In genomic region chr6:43229803-43230239, GRCh38 we compare ENCODE assay signal across 9 cellular contexts. TPM values are rescaled to one million over a fixed set of nuclear protein-coding genes. Genes with fewer than 3 reads are reported as not detected.
A peak's percentile ranks its signal among the peaks of the same experiment; 100 is the strongest.
DNase-seq lines count a peak whose midpoint lies in the region; ATAC-seq and TF ChIP-seq lines count a peak whose summit lies in the region.
"Had no signal": no experiment of that assay in that cellular context is flagged by ENCODE, and none has a peak within 500 bp of the region (broad histone marks: within the 10 kb centered on the region; RNA-seq: fewer than 3 reads in every experiment).

No MANE protein-coding gene starts in this region.

- ATAC-seq in CD4-positive, CD25-positive, alpha-beta regulatory T cell (ENCODE audit: low read depth in 2 of 2): no peak
- no peak for ATAC-seq in GM21619 (IDR thresholded peaks at IDR 0.05; ENCODE audit: unreplicated experiment)

- no peak for DNase-seq in CD4-positive, CD25-positive, alpha-beta regulatory T cell
- DNase-seq in MG63 (no peak), dorsolateral prefrontal cortex (no peak), NCI-H2029 treated with DMSO at 0.1 percent for 48 hours (lab: John Stamatoyannopoulos, UW) (no peak), GM20000 (ENCODE audit: low spot score) (no peak), NCI-H187 (lab: John Stamatoyannopoulos, UW) (no peak)
- DNase-seq: NCI-H524 treated with DMSO at 0.1 percent for 48 hours had no signal

- no peaks in the 10 kb centered on the region for H3K27me3 ChIP-seq in CD4-positive, CD25-positive, alpha-beta regulatory T cell (ENCODE audit: control insufficient read depth, insufficient read depth, low read length)
- no peaks in the 10 kb centered on the region for H3K27me3 ChIP-seq in MG63
- H3K27me3 ChIP-seq in dorsolateral prefrontal cortex: no peaks in the 10 kb centered on the region
- H3K27me3 ChIP-seq in neutrophil: peaks cover 48% of the 10 kb centered on the region

- intact Hi-C loops in dorsolateral prefrontal cortex (cut with DNase I): loop anchor here (2.0 to 5.0 kb wide), 4 partner anchors 15 to 137 kb away; partner anchors contain the start of genes CUL9 (in 1 of the 2), SRF (in 1 of the 2) and ZNF318 (in 1 of the 2)

- H3K4me1 Mint-ChIP-seq in CD4-positive, CD25-positive, alpha-beta regulatory T cell: peaks cover 8 to 51% (median 28%) of the 10 kb centered on the region in 4 donors

- H3K4me1 ChIP-seq in CD4-positive, CD25-positive, alpha-beta regulatory T cell (ENCODE audit: control insufficient read depth, insufficient read depth, low read length, poor library complexity, severe bottlenecking): peaks cover 28% of the 10 kb centered on the region
- peaks cover 7 to 11% of the 10 kb centered on the region in 2 experiments for H3K4me1 ChIP-seq in neutrophil (ENCODE audit: control insufficient read depth in 1 of 2, insufficient read depth in 1 of 2, low read depth in 1 of 2, low read length in 1 of 2)

- H3K9me3 Mint-ChIP-seq in CD4-positive, CD25-positive, alpha-beta regulatory T cell: peaks cover 0 to 1% (median 0%) of the 10 kb centered on the region in 7 donors

- peak overlapping the region; percentile 77 to 96 (median 93) for H3K27ac Mint-ChIP-seq in CD4-positive, CD25-positive, alpha-beta regulatory T cell

- H3K9me3 ChIP-seq in CD4-positive, CD25-positive, alpha-beta regulatory T cell (ENCODE audit: control insufficient read depth in 2 of 2, low read length in 2 of 2): no peaks in the 10 kb centered on the region
- H3K9me3 ChIP-seq in MG63 (no peaks in the 10 kb centered on the region), neutrophil (no peaks in the 10 kb centered on the region)

- TF ChIP-seq CTCF in dorsolateral prefrontal cortex (IDR thresholded peaks at IDR 0.05 in 54 of 56, conservative IDR thresholded peaks at IDR 0.05 in 2 of 56; ENCODE audit: low read depth in 1 of 56, partially characterized antibody in 56 of 56): no peak
- TF ChIP-seq CTCF in neutrophil (IDR thresholded peaks at IDR 0.05): no peak
- no peak for TF ChIP-seq CTCF in GM20000 (IDR thresholded peaks at IDR 0.05; ENCODE audit: extremely low read depth, missing control alignments)

- H3K36me3 Mint-ChIP-seq in CD4-positive, CD25-positive, alpha-beta regulatory T cell: peaks cover 4% of the 10 kb centered on the region

- H3K27ac ChIP-seq in CD4-positive, CD25-positive, alpha-beta regulatory T cell (ENCODE audit: insufficient read depth, low read length, poor library complexity, severe bottlenecking): peak overlapping the region; percentile 71
- H3K27ac ChIP-seq in dorsolateral prefrontal cortex (peak overlapping the region in 31 of 59 donors; percentile 0 to 83 (median 65)), neutrophil (no peak overlapping the region)

- H3K36me3 ChIP-seq in CD4-positive, CD25-positive, alpha-beta regulatory T cell (ENCODE audit: control insufficient read depth, insufficient read depth, low read length): no peaks in the 10 kb centered on the region
- H3K36me3 ChIP-seq in MG63: peaks cover 3% of the 10 kb centered on the region
- peaks cover 4% of the 10 kb centered on the region for H3K36me3 ChIP-seq in neutrophil

- peak overlapping the region; percentile 86 to 95 (median 92) for H3K4me3 Mint-ChIP-seq in CD4-positive, CD25-positive, alpha-beta regulatory T cell

- H3K27me3 Mint-ChIP-seq in CD4-positive, CD25-positive, alpha-beta regulatory T cell: peaks cover 20% of the 10 kb centered on the region

- peak overlapping the region; percentile 47 for H3K4me3 ChIP-seq in CD4-positive, CD25-positive, alpha-beta regulatory T cell (ENCODE audit: low read depth, low read length)
- H3K4me3 ChIP-seq in MG63: peak overlapping the region; percentile 53
- H3K4me3 ChIP-seq in dorsolateral prefrontal cortex: peak overlapping the region in 57 of 59 donors; percentile 43 to 84 (median 72)
- H3K4me3 ChIP-seq in neutrophil (ENCODE audit: low read depth in 1 of 2, low read length in 1 of 2): peak overlapping the region; percentile 57 to 61

RNA-seq across cellular contexts. Expression of gene DNPH1, which starts 0.5 kb away (rescaled TPM):
- 36.6 TPM for total RNA-seq in CD4-positive, CD25-positive, alpha-beta regulatory T cell
- polyA plus RNA-seq in CD4-positive, CD25-positive, alpha-beta regulatory T cell: 100 to 1,000 TPM; 190 to 234 (median 206) TPM
- total RNA-seq in MG63 (2014; rRNA removed; shearing (Covaris generic); ENCODE audit: low replicate concordance): 30.8 and 43.0 TPM in 2 replicates
- total RNA-seq in dorsolateral prefrontal cortex: 10 to 100 TPM; 18.4 to 54.6 (median 31.2) TPM

RNA-seq across cellular contexts. Expression of gene TTBK1, which starts 13.5 kb away (rescaled TPM):
- 0.22 TPM for total RNA-seq in CD4-positive, CD25-positive, alpha-beta regulatory T cell
- not detected for polyA plus RNA-seq in CD4-positive, CD25-positive, alpha-beta regulatory T cell
- not detected in 2 replicates for total RNA-seq in MG63 (2014; rRNA removed; shearing (Covaris generic); ENCODE audit: low replicate concordance)
- 10 to 100 TPM; 37.5 to 77.7 (median 63.5) TPM for total RNA-seq in dorsolateral prefrontal cortex

RNA-seq across cellular contexts. Expression of gene CUL9, which starts 47.8 kb away (rescaled TPM):
- 81.2 TPM for total RNA-seq in CD4-positive, CD25-positive, alpha-beta regulatory T cell
- polyA plus RNA-seq in CD4-positive, CD25-positive, alpha-beta regulatory T cell: 10 to 100 TPM; 22.5 to 26.0 (median 23.8) TPM
- 6.2 and 47.2 TPM in 2 replicates for total RNA-seq in MG63 (2014; rRNA removed; shearing (Covaris generic); ENCODE audit: low replicate concordance)
- total RNA-seq in dorsolateral prefrontal cortex: 100 to 1,000 TPM in 19 of 120 experiments, 10 to 100 TPM in 101; 57.4 to 123 (median 84.1) TPM

RNA-seq across cellular contexts. Expression of gene SRF, which starts 58.8 kb away (rescaled TPM):
- 24.0 TPM for total RNA-seq in CD4-positive, CD25-positive, alpha-beta regulatory T cell
- 1 to 10 TPM; 3.3 to 5.8 (median 4.5) TPM for polyA plus RNA-seq in CD4-positive, CD25-positive, alpha-beta regulatory T cell
- 20.9 and 22.8 TPM in 2 replicates for total RNA-seq in MG63 (2014; rRNA removed; shearing (Covaris generic); ENCODE audit: low replicate concordance)
- 10 to 100 TPM; 18.4 to 31.7 (median 23.1) TPM for total RNA-seq in dorsolateral prefrontal cortex

Comparison
In these comparisons a context has a peak if more than half of its experiments do, and no peak if none do; other contexts are left out.
1. RNA of gene TTBK1, which starts 13.5 kb away (total RNA-seq): 37.5 to 77.7 TPM in dorsolateral prefrontal cortex; 0.22 TPM in CD4-positive, CD25-positive, alpha-beta regulatory T cell (single experiment) and not detected in MG63; every median in the first group is over 10 times any median in the second.
2. Peak in every context shown above with its lines, with median percentiles within 50 percentile points of each other: H3K4me3 ChIP-seq.